10 cellular contexts compared by ENCODE assay signal in the genomic region with DNA sequence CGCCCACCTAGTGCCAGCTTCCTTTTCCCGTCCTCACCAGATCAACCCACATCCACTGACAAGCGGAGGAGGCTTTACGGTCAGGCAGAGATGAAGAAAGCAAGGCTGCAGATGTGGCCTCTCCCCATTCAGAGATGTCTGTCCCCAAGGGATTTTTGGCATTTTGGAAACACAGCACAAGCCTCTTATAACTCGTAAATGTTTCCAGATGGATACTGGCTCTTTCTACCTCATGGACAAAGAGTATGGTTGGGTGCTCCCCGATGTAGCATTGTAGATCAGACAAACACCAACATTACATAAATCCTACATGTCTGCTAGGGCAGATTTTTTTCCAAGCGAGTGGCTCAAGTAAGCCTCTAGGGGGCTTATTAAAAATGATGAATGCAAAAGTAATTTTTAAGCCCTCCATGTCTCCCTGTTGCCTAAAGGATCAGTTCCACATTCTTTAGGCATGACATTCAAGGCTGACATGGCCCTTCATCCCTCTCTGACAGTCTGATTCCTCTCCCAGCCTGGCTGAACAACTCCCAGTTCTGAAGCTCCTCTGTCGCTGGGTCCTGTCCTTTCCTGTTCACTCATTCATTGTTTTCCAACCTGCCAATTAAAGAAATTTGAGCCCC. TPM values are rescaled to one million over a fixed set of nuclear protein-coding genes. Genes with fewer than 3 reads are reported as not detected.
DNase-seq lines count a peak whose midpoint lies in the region; TF ChIP-seq lines count a peak whose summit lies in the region.
"Had no signal": no experiment of that assay in that cellular context is flagged by ENCODE, and none has a peak within 500 bp of the region (broad histone marks: within the 10 kb centered on the region; RNA-seq: fewer than 3 reads in every experiment).

No MANE protein-coding gene starts in this region.

- TF ChIP-seq EP300 in stomach (IDR thresholded peaks at IDR 0.05), result no peak

- 68 to 81% (median 70%) methylated on average over 8 of the region's 8 CpGs for WGBS in stomach, 5 donors

- no peaks in the 10 kb centered on the region for H3K27me3 ChIP-seq in MG63
- H3K27me3 ChIP-seq in osteoblast (ENCODE audit: insufficient read depth, low read length), result no peaks in the 10 kb centered on the region
- no peaks in the 10 kb centered on the region for H3K27me3 ChIP-seq in stomach

- H3K27ac ChIP-seq in osteoblast (ENCODE audit: low read depth, low read length) (peak overlapping the region; percentile 86), stomach (no peak overlapping the region)

- peak; percentile 99 for DNase-seq in AG10803 (ENCODE audit: low read depth)
- peak; percentile 67 for DNase-seq in MG63
- peak; percentile 96 for DNase-seq in fibroblast of gingiva (ENCODE audit: low read depth)
- DNase-seq in osteoblast (ENCODE audit: insufficient read length, low spot score, missing footprints), result peak; percentile 89
- DNase-seq in stomach, result no peak
- DNase-seq in NCI-H2029 (lab: John Stamatoyannopoulos, UW), result no peak
- DNase-seq in GM19238 (ENCODE audit: insufficient read length, low spot score), result no peak
- no peak for DNase-seq in NOMO-1 treated with dmso at 0.1 percent for 144 hours (lab: John Stamatoyannopoulos, UW; ENCODE audit: unreplicated experiment)
- DNase-seq: DMS53 had no signal

- TF ChIP-seq POLR2A in stomach (IDR thresholded peaks at IDR 0.05), result no peak

- peak overlapping the region; percentile 69 for H3K4me2 ChIP-seq in osteoblast (ENCODE audit: insufficient read depth, low read length)

- H3K4me3 ChIP-seq in AG10803 (ENCODE audit: low read length), result peak overlapping the region; percentile 18; the same call in 1 of the 2 replicates
- H3K4me3 ChIP-seq in MG63, result no peak overlapping the region
- peak overlapping the region; percentile 36 for H3K4me3 ChIP-seq in osteoblast (ENCODE audit: insufficient read depth, low read length)
- H3K4me3 ChIP-seq in stomach, result no peak overlapping the region

- no peaks in the 10 kb centered on the region for H4K20me1 ChIP-seq in osteoblast (ENCODE audit: insufficient read depth, low read length)

- intact Hi-C loops in stomach (cut with DNase I; ENCODE audit: low total_unique reads), result no loop called here

- H3K9me3 ChIP-seq in MG63 (peaks cover 9% of the 10 kb centered on the region), osteoblast (ENCODE audit: low read depth, low read length) (no peaks in the 10 kb centered on the region), stomach (peaks cover 5 to 14% (median 9%) of the 10 kb centered on the region in 4 donors)

- H3K36me3 ChIP-seq in MG63 (peaks cover 6% of the 10 kb centered on the region; the same call in 1 of the 2 replicates), osteoblast (ENCODE audit: insufficient read depth, low read length) (no peaks in the 10 kb centered on the region), stomach (no peaks in the 10 kb centered on the region)

- peak overlapping the region; percentile 75 for H2AFZ ChIP-seq in osteoblast (ENCODE audit: low read length)

- H3K4me1 ChIP-seq in osteoblast (ENCODE audit: insufficient read depth, low read length) (peaks cover 45% of the 10 kb centered on the region), stomach (no peaks in the 10 kb centered on the region)

- TF ChIP-seq CTCF in AG10803 (conservative IDR thresholded peaks at IDR 0.05; ENCODE audit: low read length) (peak; percentile 56), osteoblast (IDR thresholded peaks at IDR 0.05; ENCODE audit: extremely low read depth, low read depth, low read length) (peak; percentile 44), stomach (IDR thresholded peaks at IDR 0.05) (no peak)

- no peaks in the 10 kb centered on the region for H3K79me2 ChIP-seq in osteoblast (ENCODE audit: insufficient read depth, low read length)

RNA-seq across cellular contexts. Expression of a gene that starts 11.7 kb away (rescaled TPM):
- 7.9 and 9.3 TPM in 2 replicates for total RNA-seq in MG63 (2014; rRNA removed; shearing (Covaris generic); ENCODE audit: low replicate concordance)
- total RNA-seq in osteoblast (27.7 and 31.1 TPM in 2 replicates), stomach (1 to 10 TPM in 2 of 5 donors, under 1 TPM in 1, not detected in 2; 0.29 to 9.1 (median 8.3) TPM)
- polyA plus RNA-seq in stomach, result 1 to 10 TPM in 1 of 3 donors, under 1 TPM in 2; 0.12 to 3.7 (median 0.31) TPM
- total RNA-seq: T-helper 1 cell treated with Interleukin-12 subunit alpha and Interleukin-12 subunit beta and Interleukin-4 antibody, amounts not matched to agents 30 ng/mL and 1 ng/mL, for 36 hours had no signal

Comparison
In these comparisons a context has a peak if more than half of its experiments do, and no peak if none do; other contexts are left out.
1. DNase-seq: peak in AG10803 (single experiment), MG63 (single experiment), fibroblast of gingiva (single experiment) and osteoblast (single experiment); none in stomach (single experiment), NCI-H2029 (single experiment), GM19238 (single experiment) and NOMO-1 treated with dmso at 0.1 percent for 144 hours (single experiment).
2. H3K4me3 ChIP-seq: peak in AG10803 (single experiment) and osteoblast (single experiment); none in MG63 (single experiment) and stomach (0 of 4).
3. CTCF ChIP-seq: peak in AG10803 (single experiment) and osteoblast (single experiment); none in stomach (0 of 7).